In genomic region chr5:101677961-101678360, GRCh38 we compare ENCODE assay signal across 2 cellular contexts.
TF ChIP-seq lines count a peak whose summit lies in the region.

No MANE protein-coding gene starts in this region.

TF ChIP-seq in A549, 52 proteins besides CTCF, POLR2A, EP300 and RAD21 (continued from another document):
- TF ChIP-seq CBX2 (IDR thresholded peaks at IDR 0.05; ENCODE audit: borderline replicate concordance, low read depth): no peak
- no peak for TF ChIP-seq E2F6 (IDR thresholded peaks at IDR 0.05; ENCODE audit: borderline replicate concordance, low read depth)

TF ChIP-seq in WTC11, 78 proteins besides CTCF, POLR2A, EP300 and RAD21:
- TF ChIP-seq ZBTB43 (CRISPR knock-in tag; IDR thresholded peaks at IDR 0.05) (no peak), ZSCAN18 (CRISPR knock-in tag; IDR thresholded peaks at IDR 0.05) (no peak), FOXP1 (CRISPR knock-in tag; IDR thresholded peaks at IDR 0.05; ENCODE audit: borderline replicate concordance) (no peak), NR2C2 (CRISPR knock-in tag; IDR thresholded peaks at IDR 0.05) (no peak), ELF4 (CRISPR knock-in tag; IDR thresholded peaks at IDR 0.05; ENCODE audit: low read depth) (no peak), NFATC4 (CRISPR knock-in tag; IDR thresholded peaks at IDR 0.05) (no peak), PREB (CRISPR knock-in tag; IDR thresholded peaks at IDR 0.05; ENCODE audit: borderline replicate concordance) (no peak), TEAD1 (CRISPR knock-in tag; IDR thresholded peaks at IDR 0.05) (no peak), FOXJ3 (CRISPR knock-in tag; IDR thresholded peaks at IDR 0.05; ENCODE audit: borderline replicate concordance) (no peak), ZNF532 (CRISPR knock-in tag; IDR thresholded peaks at IDR 0.05; ENCODE audit: borderline replicate concordance) (no peak), EMX1 (CRISPR knock-in tag; IDR thresholded peaks at IDR 0.05) (no peak), GTF2I (CRISPR knock-in tag; conservative IDR thresholded peaks at IDR 0.05) (no peak), ZNF121 (CRISPR knock-in tag; IDR thresholded peaks at IDR 0.05) (no peak), E2F1 (CRISPR knock-in tag; IDR thresholded peaks at IDR 0.05) (no peak)
